ENCODE assay signal across 23 cellular contexts in the genomic region with DNA sequence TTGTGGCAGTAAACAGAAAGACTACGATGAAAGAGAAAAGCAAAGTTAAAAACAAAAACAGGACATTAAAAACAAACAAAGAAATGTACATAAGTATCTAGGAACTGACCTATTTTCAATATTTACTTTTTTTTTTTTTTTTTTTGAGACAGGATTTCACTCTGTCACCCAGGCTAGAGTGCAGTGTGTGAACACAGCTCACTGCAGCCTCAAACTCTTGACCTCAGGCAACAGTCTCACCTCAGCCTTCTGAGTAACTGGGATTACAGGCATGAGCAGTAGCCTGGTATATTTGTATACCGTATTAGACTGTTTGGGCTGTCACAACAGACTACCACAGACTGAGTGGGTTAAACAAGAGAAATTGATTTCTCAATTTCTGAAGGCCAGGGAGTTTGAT.
A peak's percentile ranks its signal among the peaks of the same experiment; 100 is the strongest.
DNase-seq lines count a peak whose midpoint lies in the region; ATAC-seq and TF ChIP-seq lines count a peak whose summit lies in the region.
"Had no signal": no experiment of that assay in that cellular context is flagged by ENCODE, and none has a peak within 500 bp of the region (broad histone marks: within the 10 kb centered on the region; RNA-seq: fewer than 3 reads in every experiment).

No MANE protein-coding gene starts in this region.

- H4K20me1 ChIP-seq in SU-DHL-6 (ENCODE audit: low read depth, low read length): no peaks in the 10 kb centered on the region
- H4K20me1 ChIP-seq: BLaER1 had no signal

- no peak overlapping the region for H3K9ac ChIP-seq in SU-DHL-6 (ENCODE audit: low read length)
- H3K9ac ChIP-seq: BLaER1 had no signal

- H3K27me3 Mint-ChIP-seq in nephron progenitor cell (ENCODE audit: low read depth, poor library complexity) (no peaks in the 10 kb centered on the region), CD14-positive monocyte (ENCODE audit: low read depth in 3 of 3) (no peaks in the 10 kb centered on the region)
- H3K27me3 Mint-ChIP-seq: CD4-positive, alpha-beta T cell had no signal

- H3F3A ChIP-seq in SU-DHL-6 (ENCODE audit: insufficient read depth): no peaks in the 10 kb centered on the region

- no peaks in the 10 kb centered on the region for H3K79me2 ChIP-seq in SU-DHL-6 (ENCODE audit: insufficient read depth, low read length)

- no peak for ATAC-seq in HG03442 (IDR thresholded peaks at IDR 0.05; ENCODE audit: unreplicated experiment)
- no peak for ATAC-seq in HG02973 (IDR thresholded peaks at IDR 0.05; ENCODE audit: unreplicated experiment)
- ATAC-seq: CD8-positive, alpha-beta T cell; GM12878 had no signal

- H3K4me1 Mint-ChIP-seq in nephron progenitor cell (peaks cover 11% of the 10 kb centered on the region), CD14-positive monocyte (no peaks in the 10 kb centered on the region)

- H3K36me3 Mint-ChIP-seq in nephron progenitor cell (ENCODE audit: low read depth): no peaks in the 10 kb centered on the region
- no peaks in the 10 kb centered on the region for H3K36me3 Mint-ChIP-seq in CD14-positive monocyte
- H3K36me3 Mint-ChIP-seq: CD8-positive, alpha-beta T cell had no signal

- no peaks in the 10 kb centered on the region for H3K27me3 ChIP-seq in SU-DHL-6 (ENCODE audit: low read length)
- H3K27me3 ChIP-seq: BE2C, BLaER1 had no signal

- no peak overlapping the region for H3K27ac ChIP-seq in SU-DHL-6 (ENCODE audit: low read depth, low read length)
- H3K27ac ChIP-seq: BLaER1 had no signal

- peak overlapping the region; percentile 77 for H3K27ac Mint-ChIP-seq in nephron progenitor cell
- no peak overlapping the region for H3K27ac Mint-ChIP-seq in CD14-positive monocyte
- H3K27ac Mint-ChIP-seq: CD4-positive, alpha-beta T cell; CD8-positive, alpha-beta T cell had no signal

- H3K4me2 ChIP-seq in SU-DHL-6 (ENCODE audit: low read depth, low read length, poor library complexity, severe bottlenecking): no peak overlapping the region
- H3K4me2 ChIP-seq: BLaER1 had no signal

- no peaks in the 10 kb centered on the region for H3K36me3 ChIP-seq in SU-DHL-6 (ENCODE audit: low read length)
- H3K36me3 ChIP-seq: BE2C, BLaER1 had no signal

- TF ChIP-seq CTCF in SU-DHL-6 (IDR thresholded peaks at IDR 0.05; ENCODE audit: insufficient read depth, low read length, poor library complexity, severe bottlenecking): no peak
- TF ChIP-seq CTCF in nephron progenitor cell (IDR thresholded peaks at IDR 0.05): no peak
- TF ChIP-seq CTCF in CD14-positive monocyte (IDR thresholded peaks at IDR 0.05): no peak

- H3K4me3 Mint-ChIP-seq in nephron progenitor cell (no peak overlapping the region), CD14-positive monocyte (no peak overlapping the region)
- H3K4me3 Mint-ChIP-seq: CD4-positive, alpha-beta T cell; CD8-positive, alpha-beta T cell had no signal

- peaks cover 20% of the 10 kb centered on the region for H3K9me3 Mint-ChIP-seq in nephron progenitor cell
- H3K9me3 Mint-ChIP-seq in CD14-positive monocyte: peaks cover 0 to 12% (median 5%) of the 10 kb centered on the region in 7 donors

- DNase-seq in DMS53 (lab: John Stamatoyannopoulos, UW): peak; percentile 67
- DNase-seq in DMS53 treated with DMSO at 0.1 percent for 48 hours (lab: John Stamatoyannopoulos, UW; ENCODE audit: unreplicated experiment): peak; percentile 27
- no peak for DNase-seq in nephron progenitor cell
- DNase-seq in midbrain (lab: John Stamatoyannopoulos, UW): no peak
- DNase-seq in CD14-positive monocyte (ENCODE audit: low spot score): no peak
- DNase-seq: 8988T; ACHN; BE2C; C1 segment of cervical spinal cord; Caco-2; CD4-positive, alpha-beta T cell; CD8-positive, alpha-beta T cell; DMS 273 treated with DMSO at 0.1 percent for 48 hours; DMS153; DMS79; DND-41; EL; GDM1 had no signal

- intact Hi-C loops in CD14-positive monocyte (cut with micrococcal nuclease): no loop called here

- H3K9me2 ChIP-seq in SU-DHL-6 (replicated peaks; ENCODE audit: insufficient read depth, low read length): no peaks in the 10 kb centered on the region

- peak overlapping the region; percentile 39 for H2AFZ ChIP-seq in SU-DHL-6 (ENCODE audit: low read depth, low read length, severe bottlenecking)

- H3K9me3 ChIP-seq in SU-DHL-6 (ENCODE audit: insufficient read depth, low read length): peaks cover 15% of the 10 kb centered on the region; the same call in 1 of the 2 replicates
- H3K9me3 ChIP-seq: BE2C, BLaER1, Caco-2 had no signal

- H3K4me3 ChIP-seq in SU-DHL-6 (ENCODE audit: insufficient read depth, low read length, poor library complexity, severe bottlenecking): no peak overlapping the region
- H3K4me3 ChIP-seq: BLaER1, GM12878 had no signal

Comparison
In these comparisons a context has a peak if more than half of its experiments do, and no peak if none do; other contexts are left out.
1. DNase-seq: peak in DMS53 (single experiment) and DMS53 treated with DMSO at 0.1 percent for 48 hours (single experiment); none in nephron progenitor cell (single experiment), midbrain (single experiment) and CD14-positive monocyte (single experiment).